In the genomic region with DNA sequence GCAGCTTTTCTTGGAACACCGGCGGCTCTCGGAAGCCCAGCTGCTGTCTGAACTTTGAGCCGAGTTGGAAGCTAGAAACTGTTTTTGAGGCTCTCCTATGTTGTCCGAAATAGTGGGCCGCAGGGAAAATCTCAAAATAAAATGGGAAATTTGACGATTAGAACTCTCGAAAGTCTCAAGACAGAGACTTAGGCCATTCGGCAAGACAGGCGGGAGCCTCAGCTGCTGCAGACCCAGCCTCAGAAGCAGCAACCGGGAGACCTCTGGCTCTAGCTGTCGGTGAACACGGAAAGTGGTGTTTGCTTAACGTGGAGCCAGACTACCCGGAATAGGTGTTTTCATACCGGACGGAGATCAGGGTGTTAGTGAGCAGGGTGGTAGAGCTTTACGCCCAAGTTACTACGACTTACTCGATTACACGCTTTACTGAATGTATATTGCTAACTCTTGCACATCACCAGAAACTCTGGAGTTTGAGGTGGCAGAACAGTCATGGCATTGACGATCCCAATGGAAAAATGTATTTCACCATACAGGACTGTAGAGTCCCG, we compare ENCODE assay signal across 7 cellular contexts. TPM values are rescaled to one million over a fixed set of nuclear protein-coding genes. Genes with fewer than 3 reads are reported as not detected.
DNase-seq lines count a peak whose midpoint lies in the region; ATAC-seq and TF ChIP-seq lines count a peak whose summit lies in the region.

No MANE protein-coding gene starts in this region.

- peaks cover 47 to 64% of the 10 kb centered on the region in 2 experiments for H3K36me3 ChIP-seq in mesenchymal stem cell (ENCODE audit: control insufficient read depth in 1 of 2, insufficient read depth in 2 of 2, low read depth in 1 of 2, low read length in 2 of 2)

- TF ChIP-seq CTCF in cardiac fibroblast (IDR thresholded peaks at IDR 0.05; ENCODE audit: low read depth, low read length), result no peak

- peak overlapping the region; percentile 94 for H4K8ac ChIP-seq in mesenchymal stem cell (ENCODE audit: low read length)

- H2BK15ac ChIP-seq in mesenchymal stem cell (ENCODE audit: low read depth, poor library complexity, severe bottlenecking), result no peak overlapping the region

- peak overlapping the region; percentile 92 for H3K9ac ChIP-seq in mesenchymal stem cell (ENCODE audit: low read length)

- H3K4ac ChIP-seq in mesenchymal stem cell (ENCODE audit: low read depth in 1 of 2, low read length in 2 of 2), result peak overlapping the region in 1 of 2 experiments; percentile 12

- H4K91ac ChIP-seq in mesenchymal stem cell (ENCODE audit: low read length), result peak overlapping the region; percentile 34

- no peak overlapping the region for H2AK5ac ChIP-seq in mesenchymal stem cell (ENCODE audit: low read length, severe bottlenecking)

- H3K23ac ChIP-seq in mesenchymal stem cell (ENCODE audit: low read length in 2 of 2), result peak overlapping the region in 1 of 2 experiments; percentile 18

- no peak overlapping the region for H3K14ac ChIP-seq in mesenchymal stem cell (ENCODE audit: low read length in 2 of 2)

- H2BK12ac ChIP-seq in mesenchymal stem cell (ENCODE audit: low read length in 2 of 2), result no peak overlapping the region

- peak overlapping the region; percentile 95 for H3K4me2 ChIP-seq in mesenchymal stem cell (ENCODE audit: low read length, poor library complexity, severe bottlenecking)

- peak; percentile 3 for ATAC-seq in GM18867 (IDR thresholded peaks at IDR 0.05; ENCODE audit: unreplicated experiment)
- ATAC-seq in GM19467 (IDR thresholded peaks at IDR 0.05; ENCODE audit: unreplicated experiment), result no peak

- H3K4me1 ChIP-seq in mesenchymal stem cell (ENCODE audit: control insufficient read depth, insufficient read depth, low read depth, low read length), result peaks cover 21% of the 10 kb centered on the region

- H3K18ac ChIP-seq in mesenchymal stem cell (ENCODE audit: low read depth in 1 of 2, low read length in 2 of 2), result peak overlapping the region; percentile 3 to 50

- H3K79me1 ChIP-seq in mesenchymal stem cell (replicated peaks; ENCODE audit: low read length, poor library complexity, severe bottlenecking), result peaks cover 47% of the 10 kb centered on the region

- no peak overlapping the region for H2BK120ac ChIP-seq in mesenchymal stem cell (ENCODE audit: low read depth, low read length)

- peak overlapping the region; percentile 76 for H2BK5ac ChIP-seq in mesenchymal stem cell (ENCODE audit: low read depth, low read length, poor library complexity, severe bottlenecking)

- peak overlapping the region; percentile 81 for H3K4me3 ChIP-seq in Jurkat, Clone E6-1 (ENCODE audit: low read length)
- H3K4me3 ChIP-seq in cardiac fibroblast (replicated peaks in 1 of 2; ENCODE audit: low read depth in 2 of 2, low read length in 2 of 2), result peak overlapping the region; percentile 84 to 89
- peak overlapping the region; percentile 78 to 89 for H3K4me3 ChIP-seq in mesenchymal stem cell (ENCODE audit: insufficient read depth in 1 of 2, low read depth in 1 of 2, low read length in 2 of 2)

- H2AFZ ChIP-seq in mesenchymal stem cell (ENCODE audit: low read depth, low read length), result peak overlapping the region; percentile 64

- H3K27ac ChIP-seq in mesenchymal stem cell (ENCODE audit: low read length, poor library complexity, severe bottlenecking), result peak overlapping the region; percentile 90

- 6% methylated on average over 17 of the region's 23 CpGs for WGBS in mesenchymal stem cell

- H3K9me3 ChIP-seq in mesenchymal stem cell (ENCODE audit: control insufficient read depth, low read length), result no peaks in the 10 kb centered on the region

- H3K27me3 ChIP-seq in mesenchymal stem cell (ENCODE audit: control insufficient read depth in 1 of 2, insufficient read depth in 1 of 2, low read length in 2 of 2), result no peaks in the 10 kb centered on the region

- no peak for DNase-seq in Jurkat, Clone E6-1 (ENCODE audit: low read depth, low spot score)
- DNase-seq in cardiac fibroblast (ENCODE audit: low read depth in 2 of 2) (no peak), mesenchymal stem cell (peak; percentile 68), NCI-H2171 (lab: John Stamatoyannopoulos, UW) (no peak), T-helper 9 cell (no peak)

RNA-seq across cellular contexts. Expression of a gene that starts 0.4 kb away (rescaled TPM):
- polyA plus RNA-seq in Jurkat, Clone E6-1 (2012; ENCODE audit: insufficient read depth, insufficient read length), result 102 TPM
- 58.5 TPM for polyA plus RNA-seq in mesenchymal stem cell (2013, experiment 1 of 2)
- 54.4 TPM for polyA plus RNA-seq in mesenchymal stem cell (2013, experiment 2 of 2)

RNA-seq across cellular contexts. Expression of a gene that starts 21.9 kb away (rescaled TPM):
- polyA plus RNA-seq in Jurkat, Clone E6-1 (2012; ENCODE audit: insufficient read depth, insufficient read length), result 10.7 TPM
- polyA plus RNA-seq in mesenchymal stem cell (2013, experiment 1 of 2), result 3.3 TPM
- polyA plus RNA-seq in mesenchymal stem cell (2013, experiment 2 of 2), result 3.1 TPM

RNA-seq across cellular contexts. Expression of a gene that starts 32.9 kb away (rescaled TPM):
- 154 TPM for polyA plus RNA-seq in Jurkat, Clone E6-1 (2012; ENCODE audit: insufficient read depth, insufficient read length)
- 86.5 TPM for polyA plus RNA-seq in mesenchymal stem cell (2013, experiment 1 of 2)
- polyA plus RNA-seq in mesenchymal stem cell (2013, experiment 2 of 2), result 88.6 TPM
